In genomic region chr7:12569673-12570072, GRCh38 we compare ENCODE assay signal across 9 cellular contexts. TPM values are rescaled to one million over a fixed set of nuclear protein-coding genes. Genes with fewer than 3 reads are reported as not detected.
A peak's percentile ranks its signal among the peaks of the same experiment; 100 is the strongest.
DNase-seq lines count a peak whose midpoint lies in the region; ATAC-seq and TF ChIP-seq lines count a peak whose summit lies in the region.
"Had no signal": no experiment of that assay in that cellular context is flagged by ENCODE, and none has a peak within 500 bp of the region (broad histone marks: within the 10 kb centered on the region; RNA-seq: fewer than 3 reads in every experiment).

No MANE protein-coding gene starts in this region.

- no peaks in the 10 kb centered on the region for H4K20me1 ChIP-seq in GM23248 (ENCODE audit: insufficient read depth)

- peak overlapping the region; percentile 60 for H3K4me3 ChIP-seq in GM23248
- peak overlapping the region; percentile 70 to 78 for H3K4me3 ChIP-seq in mucosa of rectum (ENCODE audit: low read length in 2 of 2)
- no peak overlapping the region for H3K4me3 ChIP-seq in uterus
- H3K4me3 ChIP-seq in prostate gland: no peak overlapping the region

- DNase-seq in GM23248 (no peak), NCI-H69 (lab: John Stamatoyannopoulos, UW) (peak; percentile 50), uterus (no peak), DMS79 (lab: John Stamatoyannopoulos, UW) (no peak), prostate gland (ENCODE audit: low spot score) (no peak), NCI-H226 (no peak)

- TF ChIP-seq CTCF in uterus (IDR thresholded peaks at IDR 0.05): no peak
- TF ChIP-seq CTCF in prostate gland (IDR thresholded peaks at IDR 0.05): no peak

- H2AFZ ChIP-seq in GM23248: no peak overlapping the region

- H3F3A ChIP-seq in GM23248 (ENCODE audit: insufficient read depth): no peaks in the 10 kb centered on the region

- H3K27me3 ChIP-seq in GM23248 (replicated peaks; ENCODE audit: insufficient read depth) (peaks cover 20% of the 10 kb centered on the region), mucosa of rectum (ENCODE audit: control insufficient read depth in 2 of 2, insufficient read depth in 2 of 2, low read length in 2 of 2) (peaks cover 0 to 7% of the 10 kb centered on the region in 2 donors), uterus (no peaks in the 10 kb centered on the region), prostate gland (replicated peaks; ENCODE audit: insufficient read depth) (no peaks in the 10 kb centered on the region)

- peak; percentile 28 for ATAC-seq in GM18858 (IDR thresholded peaks at IDR 0.05; ENCODE audit: unreplicated experiment)

- WGBS in GM23248 (ENCODE audit: low coverage in 1 of 2, low lambda C conversion rate in 2 of 2, missing lambda C conversion rate in 2 of 2), 2 experiments: 18 to 21% methylated on average over 5 of the region's 5 CpGs
- 29% methylated on average over 5 of the region's 5 CpGs for WGBS in prostate gland

- intact Hi-C loops in uterus (cut with DNase I; ENCODE audit: low total_unique reads): no loop called here
- intact Hi-C loops in prostate gland (cut with DNase I): no loop called here

- TF ChIP-seq POLR2A in uterus (IDR thresholded peaks at IDR 0.05): no peak
- no peak for TF ChIP-seq POLR2A in prostate gland (IDR thresholded peaks at IDR 0.05)

- peak overlapping the region; percentile 81 for H3K4me2 ChIP-seq in GM23248 (ENCODE audit: unreplicated experiment)

- H3K27ac ChIP-seq in GM23248 (no peak overlapping the region), mucosa of rectum (ENCODE audit: low read depth in 2 of 2, low read length in 2 of 2) (peak overlapping the region in 1 of 2 donors; percentile 78), uterus (no peak overlapping the region), prostate gland (no peak overlapping the region)

- H3K79me2 ChIP-seq in GM23248 (ENCODE audit: insufficient read depth): no peaks in the 10 kb centered on the region

- H3K9ac ChIP-seq in GM23248 (no peak overlapping the region), mucosa of rectum (ENCODE audit: low read depth in 1 of 2, low read length in 2 of 2) (no peak overlapping the region)

- H3K9me2 ChIP-seq in GM23248 (ENCODE audit: insufficient read depth): no peaks in the 10 kb centered on the region

- H3K9me3 ChIP-seq in GM23248 (ENCODE audit: low read depth): no peaks in the 10 kb centered on the region
- H3K9me3 ChIP-seq in mucosa of rectum (ENCODE audit: control insufficient read depth in 2 of 2, low read length in 2 of 2): no peaks in the 10 kb centered on the region
- H3K9me3 ChIP-seq in uterus: no peaks in the 10 kb centered on the region
- H3K9me3 ChIP-seq in prostate gland: no peaks in the 10 kb centered on the region

- in situ Hi-C loops in GM23248 (cut with MboI): no loop called here

- no peaks in the 10 kb centered on the region for H3K4me1 ChIP-seq in GM23248 (ENCODE audit: insufficient read depth)
- peaks cover 11 to 18% of the 10 kb centered on the region in 2 donors for H3K4me1 ChIP-seq in mucosa of rectum (ENCODE audit: control insufficient read depth in 2 of 2, insufficient read depth in 2 of 2, low read length in 2 of 2)
- peaks cover 0 to 11% of the 10 kb centered on the region in 2 donors for H3K4me1 ChIP-seq in uterus
- H3K4me1 ChIP-seq in prostate gland (replicated peaks): no peaks in the 10 kb centered on the region

- H3K36me3 ChIP-seq in GM23248 (ENCODE audit: low read depth) (no peaks in the 10 kb centered on the region), mucosa of rectum (ENCODE audit: control insufficient read depth in 2 of 2, insufficient read depth in 2 of 2, low read length in 2 of 2) (no peaks in the 10 kb centered on the region), uterus (no peaks in the 10 kb centered on the region), prostate gland (no peaks in the 10 kb centered on the region)

RNA-seq across cellular contexts. Expression of gene SCIN, which starts 0.8 kb away (rescaled TPM):
- total RNA-seq in GM23248 (2014; rRNA removed; shearing (Covaris generic)): 0.13 and 0.32 TPM in 2 replicates
- 0.64 and 0.68 TPM in 2 replicates for polyA plus RNA-seq in GM23248 (2016; fragmentation: Nextera tagmentation; extraction: Ambion mirVana)
- total RNA-seq in uterus (1 to 10 TPM in 3 of 4 donors, under 1 TPM in 1; under 0.01 to 6.5 (median 2.4) TPM), prostate gland (10 to 100 TPM in 1 of 2 donors, 1 to 10 TPM in 1; 7.6 to 12.2 TPM)
- total RNA-seq: OCI-LY7 had no signal

Comparison
In these comparisons a context has a peak if more than half of its experiments do, and no peak if none do; other contexts are left out.
1. H3K4me3 ChIP-seq: peak in GM23248 (single experiment) and mucosa of rectum (2 of 2); none in uterus (0 of 2) and prostate gland (0 of 2).